14 cellular contexts compared by ENCODE assay signal in genomic region chr9:36319806-36320205, GRCh38.
DNase-seq lines count a peak whose midpoint lies in the region; ATAC-seq and TF ChIP-seq lines count a peak whose summit lies in the region.
"Had no signal": no experiment of that assay in that cellular context is flagged by ENCODE, and none has a peak within 500 bp of the region (broad histone marks: within the 10 kb centered on the region; RNA-seq: fewer than 3 reads in every experiment).

No MANE protein-coding gene starts in this region.

- 58 to 81% methylated on average over 6 of the region's 6 CpGs for WGBS in upper lobe of left lung, 2 donors

- H3K4me3 ChIP-seq in epithelial cell of proximal tubule (ENCODE audit: low read depth, low read length) (no peak overlapping the region), lower lobe of right lung (no peak overlapping the region), upper lobe of left lung (no peak overlapping the region)
- H3K4me3 ChIP-seq: GM12878, thoracic aorta had no signal

- DNase-seq in LoVo (ENCODE audit: low spot score), result peak; percentile 84
- peak; percentile 79 for DNase-seq in epithelial cell of proximal tubule (ENCODE audit: low read depth)
- DNase-seq in lower lobe of right lung, result peak; percentile 56
- DNase-seq in upper lobe of left lung, result peak in 1 of 2 donors; percentile 57
- no peak for DNase-seq in GOT3 (lab: John Stamatoyannopoulos, UW)
- no peak for DNase-seq in NCI-H1694 (lab: John Stamatoyannopoulos, UW)
- DNase-seq: activated CD4-positive, alpha-beta T cell treated with anti-CD3 and anti-CD28 coated beads, Interleukin-2, amount 50 U/mL, for 4 hours; anterior cingulate cortex; posterior cingulate gyrus; Right ventricle myocardium superior had no signal

- no peak for TF ChIP-seq POLR2A in upper lobe of left lung (IDR thresholded peaks at IDR 0.05)

- H3K4me1 ChIP-seq in lower lobe of right lung (peaks cover 6% of the 10 kb centered on the region), upper lobe of left lung (peaks cover 0 to 14% (median 12%) of the 10 kb centered on the region in 4 donors)

- TF ChIP-seq CTCF in epithelial cell of proximal tubule (conservative IDR thresholded peaks at IDR 0.05; ENCODE audit: low read depth, low read length), result no peak
- no peak for TF ChIP-seq CTCF in lower lobe of right lung (IDR thresholded peaks at IDR 0.05)
- TF ChIP-seq CTCF in upper lobe of left lung (IDR thresholded peaks at IDR 0.05), result no peak

- H3K36me3 ChIP-seq in lower lobe of right lung (no peaks in the 10 kb centered on the region), upper lobe of left lung (no peaks in the 10 kb centered on the region)
- H3K36me3 ChIP-seq: thoracic aorta had no signal

- intact Hi-C loops in lower lobe of right lung (cut with DNase I), result no loop called here

- no peaks in the 10 kb centered on the region for H3K27me3 ChIP-seq in lower lobe of right lung (ENCODE audit: low read depth)
- H3K27me3 ChIP-seq in upper lobe of left lung, result no peaks in the 10 kb centered on the region

- H3K9me3 ChIP-seq in lower lobe of right lung (no peaks in the 10 kb centered on the region), upper lobe of left lung (no peaks in the 10 kb centered on the region)
- H3K9me3 ChIP-seq: thoracic aorta had no signal

- no peak for TF ChIP-seq EP300 in upper lobe of left lung (IDR thresholded peaks at IDR 0.05)

- ATAC-seq in lower lobe of right lung (peak; percentile 78 to 86), upper lobe of left lung (ENCODE audit: low FRiP score in 2 of 2) (peak in 1 of 2 donors; percentile 72), GM19328 (IDR thresholded peaks at IDR 0.05; ENCODE audit: unreplicated experiment) (no peak)
- ATAC-seq: GM12878 had no signal

- H3K27ac ChIP-seq in lower lobe of right lung (peak overlapping the region; percentile 68), upper lobe of left lung (peak overlapping the region; percentile 20 to 70 (median 44))
- H3K27ac ChIP-seq: C4-2B had no signal

Comparison
In these comparisons a context has a peak if more than half of its experiments do, and no peak if none do; other contexts are left out.
1. DNase-seq: peak in LoVo (single experiment), epithelial cell of proximal tubule (single experiment) and lower lobe of right lung (single experiment); none in GOT3 (single experiment) and NCI-H1694 (single experiment).